19 cellular contexts compared by ENCODE assay signal in genomic region chr6:142500265-142500786, GRCh38.
DNase-seq lines count a peak whose midpoint lies in the region; ATAC-seq and TF ChIP-seq lines count a peak whose summit lies in the region.
"Had no signal": no experiment of that assay in that cellular context is flagged by ENCODE, and none has a peak within 500 bp of the region (broad histone marks: within the 10 kb centered on the region; RNA-seq: fewer than 3 reads in every experiment).

No MANE protein-coding gene starts in this region.

- H3K27me3 ChIP-seq in GM23338 (ENCODE audit: insufficient read depth): no peaks in the 10 kb centered on the region
- peaks cover 0 to 6% of the 10 kb centered on the region in 2 experiments for H3K27me3 ChIP-seq in mesenchymal stem cell (ENCODE audit: control insufficient read depth in 1 of 2, insufficient read depth in 1 of 2, low read length in 2 of 2)
- no peaks in the 10 kb centered on the region for H3K27me3 ChIP-seq in thoracic aorta (replicated peaks; ENCODE audit: insufficient read depth)
- H3K27me3 ChIP-seq: SJSA1 had no signal

- no peak overlapping the region for H3K4ac ChIP-seq in mesenchymal stem cell (ENCODE audit: low read depth in 1 of 2, low read length in 2 of 2)

- CTCF ChIA-PET in HEK293T (lab: Yijun Ruan, JAX): interaction anchor here (1.3 kb wide), 1 partner anchor 26 kb away, joined by 4 read pairs; no protein-coding TSS in a partner anchor

- H4K8ac ChIP-seq in mesenchymal stem cell (ENCODE audit: low read length): no peak overlapping the region

- no peaks in the 10 kb centered on the region for H4K20me1 ChIP-seq in GM23338 (replicated peaks; ENCODE audit: insufficient read depth)

- H3K4me2 ChIP-seq in GM23338 (no peak overlapping the region), mesenchymal stem cell (ENCODE audit: low read length, poor library complexity, severe bottlenecking) (no peak overlapping the region)

- H3F3A ChIP-seq in GM23338 (replicated peaks; ENCODE audit: low read depth): no peaks in the 10 kb centered on the region

- H2BK5ac ChIP-seq in mesenchymal stem cell (ENCODE audit: low read depth, low read length, poor library complexity, severe bottlenecking): no peak overlapping the region

- H3K14ac ChIP-seq in mesenchymal stem cell (ENCODE audit: low read length in 2 of 2): no peak overlapping the region

- no peak overlapping the region for H3K27ac Mint-ChIP-seq in GM23338
- H3K27ac Mint-ChIP-seq: CD8-positive, alpha-beta T cell had no signal

- H3K9ac ChIP-seq in mesenchymal stem cell (ENCODE audit: low read length): peak overlapping the region; percentile 53

- H3K27ac ChIP-seq in GM23338 (ENCODE audit: low read depth) (no peak overlapping the region), mesenchymal stem cell (ENCODE audit: low read length, poor library complexity, severe bottlenecking) (no peak overlapping the region), thoracic aorta (peak overlapping the region in 1 of 2 donors; percentile 61)
- H3K27ac ChIP-seq: HL-60, SJSA1 had no signal

- H2AFZ ChIP-seq in GM23338 (peak overlapping the region; percentile 35; the same call in 1 of the 2 replicates), mesenchymal stem cell (ENCODE audit: low read depth, low read length) (no peak overlapping the region)

- H3K9me3 ChIP-seq in mesenchymal stem cell (ENCODE audit: control insufficient read depth, low read length) (peaks cover 8% of the 10 kb centered on the region), thoracic aorta (no peaks in the 10 kb centered on the region)
- H3K9me3 ChIP-seq: SJSA1 had no signal

- H3K36me3 ChIP-seq in GM23338 (ENCODE audit: insufficient read depth): 0 out of 2 replicates have a peak, but pooled peaks cover 5% of the 10 kb centered on the region
- no peaks in the 10 kb centered on the region for H3K36me3 ChIP-seq in mesenchymal stem cell (ENCODE audit: control insufficient read depth in 1 of 2, insufficient read depth in 2 of 2, low read depth in 1 of 2, low read length in 2 of 2)
- H3K36me3 ChIP-seq in thoracic aorta: no peaks in the 10 kb centered on the region
- H3K36me3 ChIP-seq: SJSA1 had no signal

- peaks cover 23% of the 10 kb centered on the region for H3K9me3 Mint-ChIP-seq in GM23338

- DNase-seq in GM23338 (ENCODE audit: low spot score) (no peak), dedifferentiated amniotic fluid mesenchymal stem cell (ENCODE audit: extremely low spot score) (peak; percentile 19), mesenchymal stem cell (no peak), thoracic aorta (ENCODE audit: low spot score) (no peak), HEK293T (ENCODE audit: extremely low spot score) (no peak), NOMO-1 treated with DMSO at 0.1 percent for 48 hours (lab: John Stamatoyannopoulos, UW; ENCODE audit: unreplicated experiment) (no peak), left colon (no peak)
- DNase-seq: ACHN; CD8-positive, alpha-beta T cell; DMS79 treated with DMSO at 0.1 percent for 48 hours; GDM1; H7; NCI-H1436 treated with DMSO at 0.1 percent for 48 hours; NCI-H2081; NCI-H524 treated with DMSO at 0.1 percent for 48 hours; OCI-M1 had no signal

- H3K79me2 ChIP-seq in GM23338 (replicated peaks; ENCODE audit: insufficient read depth): no peaks in the 10 kb centered on the region

- H4K91ac ChIP-seq in mesenchymal stem cell (ENCODE audit: low read length): no peak overlapping the region

- POLR2A ChIA-PET in HEK293T (lab: Yijun Ruan, JAX): no interaction called here

- H3K36me3 Mint-ChIP-seq in GM23338 (ENCODE audit: low read depth): peaks cover 16% of the 10 kb centered on the region; the same call in 2 of the 3 replicates
- H3K36me3 Mint-ChIP-seq: CD8-positive, alpha-beta T cell had no signal

- H3K27me3 Mint-ChIP-seq in GM23338 (ENCODE audit: insufficient read depth, low read depth, poor library complexity): no peaks in the 10 kb centered on the region

- no peaks in the 10 kb centered on the region for H3K9me2 ChIP-seq in GM23338 (ENCODE audit: insufficient read depth)

- no peak overlapping the region for H2AK5ac ChIP-seq in mesenchymal stem cell (ENCODE audit: low read length, severe bottlenecking)

- WGBS in mesenchymal stem cell: 50% methylated on average over 3 of the region's 4 CpGs

- H3K4me1 ChIP-seq in GM23338 (ENCODE audit: insufficient read depth) (no peaks in the 10 kb centered on the region), mesenchymal stem cell (ENCODE audit: control insufficient read depth, insufficient read depth, low read depth, low read length) (no peaks in the 10 kb centered on the region), thoracic aorta (ENCODE audit: control insufficient read depth in 1 of 2, low read depth in 2 of 2) (peaks cover 6 to 14% of the 10 kb centered on the region in 2 donors)
- H3K4me1 ChIP-seq: SJSA1 had no signal

- no peak overlapping the region for H3K4me3 Mint-ChIP-seq in GM23338
- H3K4me3 Mint-ChIP-seq: CD8-positive, alpha-beta T cell had no signal

- no peak overlapping the region for H2BK120ac ChIP-seq in mesenchymal stem cell (ENCODE audit: low read depth, low read length)

- no peaks in the 10 kb centered on the region for H3K4me1 Mint-ChIP-seq in GM23338

- H2BK12ac ChIP-seq in mesenchymal stem cell (ENCODE audit: low read length in 2 of 2): no peak overlapping the region

- no peaks in the 10 kb centered on the region for H3K79me1 ChIP-seq in mesenchymal stem cell (replicated peaks; ENCODE audit: low read length, poor library complexity, severe bottlenecking)

- H2BK15ac ChIP-seq in mesenchymal stem cell (ENCODE audit: low read depth, poor library complexity, severe bottlenecking): no peak overlapping the region

- ATAC-seq in GM23338 (no peak), thoracic aorta (ENCODE audit: insufficient number of reproducible peaks, low FRiP score, low read depth) (peak; percentile 73), left colon (no peak)
- ATAC-seq: CD8-positive, alpha-beta T cell; K562 had no signal

- TF ChIP-seq CTCF in GM23338 (conservative IDR thresholded peaks at IDR 0.05; ENCODE audit: low read depth in 2 of 2) (no peak), thoracic aorta (IDR thresholded peaks at IDR 0.05) (no peak)

- H3K18ac ChIP-seq in mesenchymal stem cell (ENCODE audit: low read depth in 1 of 2, low read length in 2 of 2): no peak overlapping the region

- H3K4me3 ChIP-seq in GM23338: no peak overlapping the region
- no peak overlapping the region for H3K4me3 ChIP-seq in mesenchymal stem cell (ENCODE audit: insufficient read depth in 1 of 2, low read depth in 1 of 2, low read length in 2 of 2)
- peak overlapping the region; percentile 27 for H3K4me3 ChIP-seq in thoracic aorta
- H3K4me3 ChIP-seq: K562, SJSA1 had no signal

- H3K23ac ChIP-seq in mesenchymal stem cell (ENCODE audit: low read length in 2 of 2): no peak overlapping the region

- intact Hi-C loops in left colon (cut with DNase I, micrococcal nuclease): no loop called here

TF ChIP-seq in GM23338, 12 proteins besides CTCF, POLR2A, EP300 and RAD21 (continues in another document):
- no peak for TF ChIP-seq ZNF331 (CRISPR knock-in tag; IDR thresholded peaks at IDR 0.05; ENCODE audit: low read depth)

TF ChIP-seq in HEK293T, 16 proteins besides CTCF, POLR2A, EP300 and RAD21:
- no peak for TF ChIP-seq FOXA1 (IDR thresholded peaks at IDR 0.05)
